ENCODE assay signal across 1 cellular context in the genomic region with DNA sequence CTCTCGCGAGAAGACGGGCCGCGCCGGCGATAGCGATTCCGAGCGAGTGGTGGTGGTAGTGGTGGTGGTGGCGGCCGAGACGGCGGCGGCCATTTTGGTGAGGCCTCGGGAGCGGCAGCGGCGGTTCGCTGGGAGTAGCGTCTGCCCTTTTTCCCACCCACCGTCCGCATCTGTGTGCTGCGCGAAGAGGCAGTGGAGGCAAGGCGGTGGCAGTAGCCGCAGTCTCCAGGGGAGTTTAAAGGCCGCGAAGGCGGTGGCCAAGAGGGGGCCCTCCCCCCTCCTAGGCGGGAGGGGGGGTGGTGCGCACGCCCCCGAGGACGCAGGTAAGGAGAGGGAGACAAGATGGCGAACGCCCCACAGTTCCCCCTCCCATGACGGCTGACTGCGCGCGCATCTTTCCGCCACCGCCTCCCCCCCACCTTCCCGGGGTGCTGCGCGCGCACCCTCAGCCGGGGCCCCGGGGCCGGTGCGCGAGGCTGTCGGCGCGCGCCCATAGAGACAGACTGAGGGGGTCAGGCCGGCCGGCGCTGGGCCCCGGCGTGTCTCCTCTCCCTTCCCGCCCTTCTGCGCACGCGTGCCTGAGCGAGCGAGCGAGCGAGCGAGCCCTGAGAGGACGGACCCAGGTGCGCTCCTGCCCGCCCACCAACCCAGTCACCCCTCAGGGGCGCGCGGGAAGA.
TF ChIP-seq lines count a peak whose summit lies in the region.

No MANE protein-coding gene starts in this region.

TF ChIP-seq in HepG2, 621 proteins besides CTCF, POLR2A, EP300 and RAD21 (continued from another document and continues in another):
- TF ChIP-seq SOX13 (IDR thresholded peaks at IDR 0.05) (no peak), SOX13 (CRISPR knock-in tag; conservative IDR thresholded peaks at IDR 0.05 in 1 of 2, IDR thresholded peaks at IDR 0.05 in 1 of 2) (peak; percentile 57 to 93; a peak in 2 of 4 replicates), CEBPB (IDR thresholded peaks at IDR 0.05; ENCODE audit: borderline replicate concordance, low read depth, low read length) (no peak), ZBTB1 (CRISPR knock-in tag; IDR thresholded peaks at IDR 0.05; ENCODE audit: borderline replicate concordance) (no peak), SALL1 (CRISPR knock-in tag; IDR thresholded peaks at IDR 0.05) (peak; percentile 85), ARNTL (CRISPR knock-in tag; IDR thresholded peaks at IDR 0.05) (peak; percentile 80), HNRNPK (IDR thresholded peaks at IDR 0.05; ENCODE audit: low read depth, low read length, poor library complexity, severe bottlenecking) (peak; percentile 45), ZNF382 (CRISPR knock-in tag; IDR thresholded peaks at IDR 0.05; ENCODE audit: borderline replicate concordance) (no peak), NONO (IDR thresholded peaks at IDR 0.05) (no peak), NONO (CRISPR knock-in tag; conservative IDR thresholded peaks at IDR 0.05) (peak; percentile 99), ZNF451 (CRISPR knock-in tag; IDR thresholded peaks at IDR 0.05) (peak; percentile 73; the same call in 1 of the 2 replicates), PHF8 (CRISPR knock-in tag; IDR thresholded peaks at IDR 0.05) (peak; percentile 95), ZNF121 (CRISPR knock-in tag; IDR thresholded peaks at IDR 0.05) (no peak), ZNF329 (CRISPR knock-in tag; IDR thresholded peaks at IDR 0.05; ENCODE audit: low read depth) (no peak), DNMT3B (CRISPR knock-in tag; conservative IDR thresholded peaks at IDR 0.05) (peak; percentile 82; the same call in 1 of the 2 replicates), SALL2 (CRISPR knock-in tag; IDR thresholded peaks at IDR 0.05) (peak; percentile 43)
- TF ChIP-seq, protein P1, sequence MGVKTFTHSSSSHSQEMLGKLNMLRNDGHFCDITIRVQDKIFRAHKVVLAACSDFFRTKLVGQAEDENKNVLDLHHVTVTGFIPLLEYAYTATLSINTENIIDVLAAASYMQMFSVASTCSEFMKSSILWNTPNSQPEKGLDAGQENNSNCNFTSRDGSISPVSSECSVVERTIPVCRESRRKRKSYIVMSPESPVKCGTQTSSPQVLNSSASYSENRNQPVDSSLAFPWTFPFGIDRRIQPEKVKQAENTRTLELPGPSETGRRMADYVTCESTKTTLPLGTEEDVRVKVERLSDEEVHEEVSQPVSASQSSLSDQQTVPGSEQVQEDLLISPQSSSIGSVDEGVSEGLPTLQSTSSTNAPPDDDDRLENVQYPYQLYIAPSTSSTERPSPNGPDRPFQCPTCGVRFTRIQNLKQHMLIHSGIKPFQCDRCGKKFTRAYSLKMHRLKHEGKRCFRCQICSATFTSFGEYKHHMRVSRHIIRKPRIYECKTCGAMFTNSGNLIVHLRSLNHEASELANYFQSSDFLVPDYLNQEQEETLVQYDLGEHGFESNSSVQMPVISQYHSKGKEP (CRISPR knock-in tag; IDR thresholded peaks at IDR 0.05), result peak; percentile 82; the same call in 1 of the 2 replicates
- TF ChIP-seq, protein P2, sequence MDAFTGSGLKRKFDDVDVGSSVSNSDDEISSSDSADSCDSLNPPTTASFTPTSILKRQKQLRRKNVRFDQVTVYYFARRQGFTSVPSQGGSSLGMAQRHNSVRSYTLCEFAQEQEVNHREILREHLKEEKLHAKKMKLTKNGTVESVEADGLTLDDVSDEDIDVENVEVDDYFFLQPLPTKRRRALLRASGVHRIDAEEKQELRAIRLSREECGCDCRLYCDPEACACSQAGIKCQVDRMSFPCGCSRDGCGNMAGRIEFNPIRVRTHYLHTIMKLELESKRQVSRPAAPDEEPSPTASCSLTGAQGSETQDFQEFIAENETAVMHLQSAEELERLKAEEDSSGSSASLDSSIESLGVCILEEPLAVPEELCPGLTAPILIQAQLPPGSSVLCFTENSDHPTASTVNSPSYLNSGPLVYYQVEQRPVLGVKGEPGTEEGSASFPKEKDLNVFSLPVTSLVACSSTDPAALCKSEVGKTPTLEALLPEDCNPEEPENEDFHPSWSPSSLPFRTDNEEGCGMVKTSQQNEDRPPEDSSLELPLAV (CRISPR knock-in tag; conservative IDR thresholded peaks at IDR 0.05; ENCODE audit: low read depth), result peak; percentile 90; the same call in 1 of the 2 replicates
- TF ChIP-seq, protein P3, sequence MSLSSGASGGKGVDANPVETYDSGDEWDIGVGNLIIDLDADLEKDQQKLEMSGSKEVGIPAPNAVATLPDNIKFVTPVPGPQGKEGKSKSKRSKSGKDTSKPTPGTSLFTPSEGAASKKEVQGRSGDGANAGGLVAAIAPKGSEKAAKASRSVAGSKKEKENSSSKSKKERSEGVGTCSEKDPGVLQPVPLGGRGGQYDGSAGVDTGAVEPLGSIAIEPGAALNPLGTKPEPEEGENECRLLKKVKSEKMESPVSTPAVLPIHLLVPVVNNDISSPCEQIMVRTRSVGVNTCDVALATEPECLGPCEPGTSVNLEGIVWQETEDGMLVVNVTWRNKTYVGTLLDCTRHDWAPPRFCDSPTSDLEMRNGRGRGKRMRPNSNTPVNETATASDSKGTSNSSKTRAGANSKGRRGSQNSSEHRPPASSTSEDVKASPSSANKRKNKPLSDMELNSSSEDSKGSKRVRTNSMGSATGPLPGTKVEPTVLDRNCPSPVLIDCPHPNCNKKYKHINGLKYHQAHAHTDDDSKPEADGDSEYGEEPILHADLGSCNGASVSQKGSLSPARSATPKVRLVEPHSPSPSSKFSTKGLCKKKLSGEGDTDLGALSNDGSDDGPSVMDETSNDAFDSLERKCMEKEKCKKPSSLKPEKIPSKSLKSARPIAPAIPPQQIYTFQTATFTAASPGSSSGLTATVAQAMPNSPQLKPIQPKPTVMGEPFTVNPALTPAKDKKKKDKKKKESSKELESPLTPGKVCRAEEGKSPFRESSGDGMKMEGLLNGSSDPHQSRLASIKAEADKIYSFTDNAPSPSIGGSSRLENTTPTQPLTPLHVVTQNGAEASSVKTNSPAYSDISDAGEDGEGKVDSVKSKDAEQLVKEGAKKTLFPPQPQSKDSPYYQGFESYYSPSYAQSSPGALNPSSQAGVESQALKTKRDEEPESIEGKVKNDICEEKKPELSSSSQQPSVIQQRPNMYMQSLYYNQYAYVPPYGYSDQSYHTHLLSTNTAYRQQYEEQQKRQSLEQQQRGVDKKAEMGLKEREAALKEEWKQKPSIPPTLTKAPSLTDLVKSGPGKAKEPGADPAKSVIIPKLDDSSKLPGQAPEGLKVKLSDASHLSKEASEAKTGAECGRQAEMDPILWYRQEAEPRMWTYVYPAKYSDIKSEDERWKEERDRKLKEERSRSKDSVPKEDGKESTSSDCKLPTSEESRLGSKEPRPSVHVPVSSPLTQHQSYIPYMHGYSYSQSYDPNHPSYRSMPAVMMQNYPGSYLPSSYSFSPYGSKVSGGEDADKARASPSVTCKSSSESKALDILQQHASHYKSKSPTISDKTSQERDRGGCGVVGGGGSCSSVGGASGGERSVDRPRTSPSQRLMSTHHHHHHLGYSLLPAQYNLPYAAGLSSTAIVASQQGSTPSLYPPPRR (CRISPR knock-in tag; IDR thresholded peaks at IDR 0.05; ENCODE audit: borderline replicate concordance), result peak; percentile 80; the same call in 1 of the 2 replicates
- TF ChIP-seq, protein P4, sequence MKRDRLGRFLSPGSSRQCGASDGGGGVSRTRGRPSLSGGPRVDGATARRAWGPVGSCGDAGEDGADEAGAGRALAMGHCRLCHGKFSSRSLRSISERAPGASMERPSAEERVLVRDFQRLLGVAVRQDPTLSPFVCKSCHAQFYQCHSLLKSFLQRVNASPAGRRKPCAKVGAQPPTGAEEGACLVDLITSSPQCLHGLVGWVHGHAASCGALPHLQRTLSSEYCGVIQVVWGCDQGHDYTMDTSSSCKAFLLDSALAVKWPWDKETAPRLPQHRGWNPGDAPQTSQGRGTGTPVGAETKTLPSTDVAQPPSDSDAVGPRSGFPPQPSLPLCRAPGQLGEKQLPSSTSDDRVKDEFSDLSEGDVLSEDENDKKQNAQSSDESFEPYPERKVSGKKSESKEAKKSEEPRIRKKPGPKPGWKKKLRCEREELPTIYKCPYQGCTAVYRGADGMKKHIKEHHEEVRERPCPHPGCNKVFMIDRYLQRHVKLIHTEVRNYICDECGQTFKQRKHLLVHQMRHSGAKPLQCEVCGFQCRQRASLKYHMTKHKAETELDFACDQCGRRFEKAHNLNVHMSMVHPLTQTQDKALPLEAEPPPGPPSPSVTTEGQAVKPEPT (CRISPR knock-in tag; IDR thresholded peaks at IDR 0.05; ENCODE audit: low read depth), result peak; percentile 20; the same call in 1 of the 2 replicates
- TF ChIP-seq, protein P5, sequence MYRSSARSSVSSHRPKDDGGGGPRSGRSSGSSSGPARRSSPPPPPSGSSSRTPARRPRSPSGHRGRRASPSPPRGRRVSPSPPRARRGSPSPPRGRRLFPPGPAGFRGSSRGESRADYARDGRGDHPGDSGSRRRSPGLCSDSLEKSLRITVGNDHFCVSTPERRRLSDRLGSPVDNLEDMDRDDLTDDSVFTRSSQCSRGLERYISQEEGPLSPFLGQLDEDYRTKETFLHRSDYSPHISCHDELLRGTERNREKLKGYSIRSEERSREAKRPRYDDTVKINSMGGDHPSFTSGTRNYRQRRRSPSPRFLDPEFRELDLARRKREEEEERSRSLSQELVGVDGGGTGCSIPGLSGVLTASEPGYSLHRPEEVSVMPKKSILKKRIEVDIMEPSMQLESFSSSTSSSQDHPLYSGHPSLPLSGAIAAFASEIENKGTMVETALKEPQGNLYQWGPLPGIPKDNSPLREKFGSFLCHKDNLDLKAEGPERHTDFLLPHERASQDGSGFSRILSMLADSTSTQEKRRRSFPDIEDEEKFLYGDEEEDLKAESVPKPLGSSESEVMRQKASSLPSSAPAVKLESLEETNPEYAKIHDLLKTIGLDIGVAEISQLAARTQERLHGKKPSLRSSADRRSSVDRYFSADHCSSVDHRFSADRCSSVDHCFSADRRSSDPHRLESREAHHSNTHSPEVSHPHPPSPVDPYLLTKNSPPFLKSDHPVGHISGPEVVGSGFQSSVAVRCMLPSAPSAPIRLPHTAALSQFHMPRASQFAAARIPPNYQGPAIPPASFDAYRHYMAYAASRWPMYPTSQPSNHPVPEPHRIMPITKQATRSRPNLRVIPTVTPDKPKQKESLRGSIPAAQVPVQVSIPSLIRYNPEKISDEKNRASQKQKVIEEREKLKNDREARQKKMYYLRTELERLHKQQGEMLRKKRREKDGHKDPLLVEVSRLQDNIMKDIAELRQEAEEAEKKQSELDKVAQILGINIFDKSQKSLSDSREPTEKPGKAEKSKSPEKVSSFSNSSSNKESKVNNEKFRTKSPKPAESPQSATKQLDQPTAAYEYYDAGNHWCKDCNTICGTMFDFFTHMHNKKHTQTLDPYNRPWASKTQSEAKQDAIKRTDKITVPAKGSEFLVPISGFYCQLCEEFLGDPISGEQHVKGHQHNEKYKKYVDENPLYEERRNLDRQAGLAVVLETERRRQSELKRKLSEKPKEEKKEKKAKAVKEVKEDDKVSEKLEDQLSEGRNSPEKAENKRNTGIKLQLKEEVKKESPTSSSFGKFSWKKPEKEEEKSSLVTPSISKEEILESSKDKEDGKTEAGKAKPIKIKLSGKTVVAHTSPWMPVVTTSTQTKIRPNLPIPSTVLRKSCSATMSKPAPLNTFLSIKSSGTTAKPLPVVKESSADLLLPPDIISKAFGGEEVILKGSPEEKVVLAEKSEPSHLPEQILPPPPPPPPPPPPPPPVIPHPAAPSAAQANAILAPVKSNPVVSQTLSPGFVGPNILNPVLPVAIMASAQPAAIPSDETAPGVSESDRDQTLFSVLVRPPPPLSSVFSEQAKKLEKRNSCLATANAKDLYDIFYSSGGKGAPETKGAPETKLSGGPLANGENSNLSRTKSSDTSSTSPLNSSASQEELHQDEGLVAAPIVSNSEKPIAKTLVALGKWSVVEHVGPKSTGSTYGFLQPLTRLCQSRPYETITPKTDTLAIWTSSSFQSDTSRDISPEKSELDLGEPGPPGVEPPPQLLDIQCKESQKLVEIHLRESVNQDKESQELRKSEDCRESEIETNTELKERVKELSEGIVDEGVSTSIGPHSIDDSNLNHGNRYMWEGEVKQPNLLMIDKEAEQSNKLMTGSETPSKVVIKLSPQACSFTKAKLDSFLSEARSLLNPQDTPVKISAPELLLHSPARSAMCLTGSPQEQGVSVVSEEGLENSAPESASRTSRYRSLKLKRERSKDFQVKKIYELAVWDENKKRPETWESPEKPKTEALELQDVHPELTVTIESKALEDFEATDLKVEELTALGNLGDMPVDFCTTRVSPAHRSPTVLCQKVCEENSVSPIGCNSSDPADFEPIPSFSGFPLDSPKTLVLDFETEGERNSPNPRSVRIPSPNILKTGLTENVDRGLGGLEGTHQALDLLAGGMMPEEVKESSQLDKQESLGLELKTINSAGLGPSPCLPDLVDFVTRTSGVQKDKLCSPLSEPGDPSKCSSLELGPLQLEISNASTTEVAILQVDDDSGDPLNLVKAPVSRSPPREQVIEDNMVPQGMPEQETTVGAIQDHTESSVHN (CRISPR knock-in tag; IDR thresholded peaks at IDR 0.05), result peak; percentile 45; the same call in 1 of the 2 replicates
- TF ChIP-seq, protein P6, sequence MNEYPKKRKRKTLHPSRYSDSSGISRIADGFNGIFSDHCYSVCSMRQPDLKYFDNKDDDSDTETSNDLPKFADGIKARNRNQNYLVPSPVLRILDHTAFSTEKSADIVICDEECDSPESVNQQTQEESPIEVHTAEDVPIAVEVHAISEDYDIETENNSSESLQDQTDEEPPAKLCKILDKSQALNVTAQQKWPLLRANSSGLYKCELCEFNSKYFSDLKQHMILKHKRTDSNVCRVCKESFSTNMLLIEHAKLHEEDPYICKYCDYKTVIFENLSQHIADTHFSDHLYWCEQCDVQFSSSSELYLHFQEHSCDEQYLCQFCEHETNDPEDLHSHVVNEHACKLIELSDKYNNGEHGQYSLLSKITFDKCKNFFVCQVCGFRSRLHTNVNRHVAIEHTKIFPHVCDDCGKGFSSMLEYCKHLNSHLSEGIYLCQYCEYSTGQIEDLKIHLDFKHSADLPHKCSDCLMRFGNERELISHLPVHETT (CRISPR knock-in tag; conservative IDR thresholded peaks at IDR 0.05), result peak; percentile 97
- TF ChIP-seq, protein P7, sequence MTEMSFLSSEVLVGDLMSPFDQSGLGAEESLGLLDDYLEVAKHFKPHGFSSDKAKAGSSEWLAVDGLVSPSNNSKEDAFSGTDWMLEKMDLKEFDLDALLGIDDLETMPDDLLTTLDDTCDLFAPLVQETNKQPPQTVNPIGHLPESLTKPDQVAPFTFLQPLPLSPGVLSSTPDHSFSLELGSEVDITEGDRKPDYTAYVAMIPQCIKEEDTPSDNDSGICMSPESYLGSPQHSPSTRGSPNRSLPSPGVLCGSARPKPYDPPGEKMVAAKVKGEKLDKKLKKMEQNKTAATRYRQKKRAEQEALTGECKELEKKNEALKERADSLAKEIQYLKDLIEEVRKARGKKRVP (CRISPR knock-in tag; IDR thresholded peaks at IDR 0.05), result peak in 1 of 2 experiments; percentile 61; a peak in 2 of 4 replicates
